Comparison of ENCODE assay signal across 1 cellular context in genomic region chr4:158168606-158169005, GRCh38.
A peak's percentile ranks its signal among the peaks of the same experiment; 100 is the strongest.
TF ChIP-seq lines count a peak whose summit lies in the region.

No MANE protein-coding gene starts in this region.

TF ChIP-seq in HepG2, 621 proteins besides CTCF, POLR2A, EP300 and RAD21:
- TF ChIP-seq RCOR2 (CRISPR knock-in tag; IDR thresholded peaks at IDR 0.05) = no peak
- TF ChIP-seq SAP130 (CRISPR knock-in tag; IDR thresholded peaks at IDR 0.05; ENCODE audit: low read depth) = 0 out of 2 replicates have a peak, but pooled peaks have one; percentile 19
- no peak for TF ChIP-seq ZNF558 (CRISPR knock-in tag; IDR thresholded peaks at IDR 0.05; ENCODE audit: borderline replicate concordance)
- TF ChIP-seq NR2C2 (CRISPR knock-in tag; IDR thresholded peaks at IDR 0.05; ENCODE audit: borderline replicate concordance) = no peak
- TF ChIP-seq DMTF1 (CRISPR knock-in tag; IDR thresholded peaks at IDR 0.05) = no peak
- no peak for TF ChIP-seq ATAD3A (CRISPR knock-in tag; IDR thresholded peaks at IDR 0.05)
- no peak for TF ChIP-seq TBX2 (CRISPR knock-in tag; IDR thresholded peaks at IDR 0.05; ENCODE audit: borderline replicate concordance)
- TF ChIP-seq PHF8 (CRISPR knock-in tag; IDR thresholded peaks at IDR 0.05) = 0 out of 2 replicates have a peak, but pooled peaks have one; percentile 24
- TF ChIP-seq TOPORS (CRISPR knock-in tag; IDR thresholded peaks at IDR 0.05) = no peak
- TF ChIP-seq FOXP1 (IDR thresholded peaks at IDR 0.05) = no peak
- no peak for TF ChIP-seq FOXP1 (CRISPR knock-in tag; IDR thresholded peaks at IDR 0.05)
- no peak for TF ChIP-seq FOSL1 (CRISPR knock-in tag; IDR thresholded peaks at IDR 0.05; ENCODE audit: borderline replicate concordance)
- TF ChIP-seq GATAD2A (CRISPR knock-in tag; IDR thresholded peaks at IDR 0.05) = 0 out of 2 replicates have a peak, but pooled peaks have one; percentile 1
- no peak for TF ChIP-seq SETDB1 (CRISPR knock-in tag; IDR thresholded peaks at IDR 0.05; ENCODE audit: borderline replicate concordance)
- TF ChIP-seq, protein P1, sequence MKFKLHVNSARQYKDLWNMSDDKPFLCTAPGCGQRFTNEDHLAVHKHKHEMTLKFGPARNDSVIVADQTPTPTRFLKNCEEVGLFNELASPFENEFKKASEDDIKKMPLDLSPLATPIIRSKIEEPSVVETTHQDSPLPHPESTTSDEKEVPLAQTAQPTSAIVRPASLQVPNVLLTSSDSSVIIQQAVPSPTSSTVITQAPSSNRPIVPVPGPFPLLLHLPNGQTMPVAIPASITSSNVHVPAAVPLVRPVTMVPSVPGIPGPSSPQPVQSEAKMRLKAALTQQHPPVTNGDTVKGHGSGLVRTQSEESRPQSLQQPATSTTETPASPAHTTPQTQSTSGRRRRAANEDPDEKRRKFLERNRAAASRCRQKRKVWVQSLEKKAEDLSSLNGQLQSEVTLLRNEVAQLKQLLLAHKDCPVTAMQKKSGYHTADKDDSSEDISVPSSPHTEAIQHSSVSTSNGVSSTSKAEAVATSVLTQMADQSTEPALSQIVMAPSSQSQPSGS (CRISPR knock-in tag; IDR thresholded peaks at IDR 0.05) = no peak
- peak; percentile 30; the same call in 1 of the 2 replicates for TF ChIP-seq HDAC2 (CRISPR knock-in tag; IDR thresholded peaks at IDR 0.05)
- no peak for TF ChIP-seq PTBP1 (IDR thresholded peaks at IDR 0.05; ENCODE audit: low read depth, low read length, poor library complexity, severe bottlenecking)
- no peak for TF ChIP-seq PBX2 (CRISPR knock-in tag; IDR thresholded peaks at IDR 0.05)
- no peak for TF ChIP-seq SOX5 (CRISPR knock-in tag; IDR thresholded peaks at IDR 0.05; ENCODE audit: borderline replicate concordance)
- TF ChIP-seq, protein P2, sequence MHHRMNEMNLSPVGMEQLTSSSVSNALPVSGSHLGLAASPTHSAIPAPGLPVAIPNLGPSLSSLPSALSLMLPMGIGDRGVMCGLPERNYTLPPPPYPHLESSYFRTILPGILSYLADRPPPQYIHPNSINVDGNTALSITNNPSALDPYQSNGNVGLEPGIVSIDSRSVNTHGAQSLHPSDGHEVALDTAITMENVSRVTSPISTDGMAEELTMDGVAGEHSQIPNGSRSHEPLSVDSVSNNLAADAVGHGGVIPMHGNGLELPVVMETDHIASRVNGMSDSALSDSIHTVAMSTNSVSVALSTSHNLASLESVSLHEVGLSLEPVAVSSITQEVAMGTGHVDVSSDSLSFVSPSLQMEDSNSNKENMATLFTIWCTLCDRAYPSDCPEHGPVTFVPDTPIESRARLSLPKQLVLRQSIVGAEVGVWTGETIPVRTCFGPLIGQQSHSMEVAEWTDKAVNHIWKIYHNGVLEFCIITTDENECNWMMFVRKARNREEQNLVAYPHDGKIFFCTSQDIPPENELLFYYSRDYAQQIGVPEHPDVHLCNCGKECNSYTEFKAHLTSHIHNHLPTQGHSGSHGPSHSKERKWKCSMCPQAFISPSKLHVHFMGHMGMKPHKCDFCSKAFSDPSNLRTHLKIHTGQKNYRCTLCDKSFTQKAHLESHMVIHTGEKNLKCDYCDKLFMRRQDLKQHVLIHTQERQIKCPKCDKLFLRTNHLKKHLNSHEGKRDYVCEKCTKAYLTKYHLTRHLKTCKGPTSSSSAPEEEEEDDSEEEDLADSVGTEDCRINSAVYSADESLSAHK (CRISPR knock-in tag; IDR thresholded peaks at IDR 0.05; ENCODE audit: borderline replicate concordance) = no peak
- peak; percentile 30; the same call in 1 of the 2 replicates for TF ChIP-seq KMT2B (CRISPR knock-in tag; IDR thresholded peaks at IDR 0.05)
- 0 out of 2 replicates have a peak, but pooled peaks have one; percentile 24 for TF ChIP-seq SMAD3 (CRISPR knock-in tag; IDR thresholded peaks at IDR 0.05)
- TF ChIP-seq, protein P3, sequence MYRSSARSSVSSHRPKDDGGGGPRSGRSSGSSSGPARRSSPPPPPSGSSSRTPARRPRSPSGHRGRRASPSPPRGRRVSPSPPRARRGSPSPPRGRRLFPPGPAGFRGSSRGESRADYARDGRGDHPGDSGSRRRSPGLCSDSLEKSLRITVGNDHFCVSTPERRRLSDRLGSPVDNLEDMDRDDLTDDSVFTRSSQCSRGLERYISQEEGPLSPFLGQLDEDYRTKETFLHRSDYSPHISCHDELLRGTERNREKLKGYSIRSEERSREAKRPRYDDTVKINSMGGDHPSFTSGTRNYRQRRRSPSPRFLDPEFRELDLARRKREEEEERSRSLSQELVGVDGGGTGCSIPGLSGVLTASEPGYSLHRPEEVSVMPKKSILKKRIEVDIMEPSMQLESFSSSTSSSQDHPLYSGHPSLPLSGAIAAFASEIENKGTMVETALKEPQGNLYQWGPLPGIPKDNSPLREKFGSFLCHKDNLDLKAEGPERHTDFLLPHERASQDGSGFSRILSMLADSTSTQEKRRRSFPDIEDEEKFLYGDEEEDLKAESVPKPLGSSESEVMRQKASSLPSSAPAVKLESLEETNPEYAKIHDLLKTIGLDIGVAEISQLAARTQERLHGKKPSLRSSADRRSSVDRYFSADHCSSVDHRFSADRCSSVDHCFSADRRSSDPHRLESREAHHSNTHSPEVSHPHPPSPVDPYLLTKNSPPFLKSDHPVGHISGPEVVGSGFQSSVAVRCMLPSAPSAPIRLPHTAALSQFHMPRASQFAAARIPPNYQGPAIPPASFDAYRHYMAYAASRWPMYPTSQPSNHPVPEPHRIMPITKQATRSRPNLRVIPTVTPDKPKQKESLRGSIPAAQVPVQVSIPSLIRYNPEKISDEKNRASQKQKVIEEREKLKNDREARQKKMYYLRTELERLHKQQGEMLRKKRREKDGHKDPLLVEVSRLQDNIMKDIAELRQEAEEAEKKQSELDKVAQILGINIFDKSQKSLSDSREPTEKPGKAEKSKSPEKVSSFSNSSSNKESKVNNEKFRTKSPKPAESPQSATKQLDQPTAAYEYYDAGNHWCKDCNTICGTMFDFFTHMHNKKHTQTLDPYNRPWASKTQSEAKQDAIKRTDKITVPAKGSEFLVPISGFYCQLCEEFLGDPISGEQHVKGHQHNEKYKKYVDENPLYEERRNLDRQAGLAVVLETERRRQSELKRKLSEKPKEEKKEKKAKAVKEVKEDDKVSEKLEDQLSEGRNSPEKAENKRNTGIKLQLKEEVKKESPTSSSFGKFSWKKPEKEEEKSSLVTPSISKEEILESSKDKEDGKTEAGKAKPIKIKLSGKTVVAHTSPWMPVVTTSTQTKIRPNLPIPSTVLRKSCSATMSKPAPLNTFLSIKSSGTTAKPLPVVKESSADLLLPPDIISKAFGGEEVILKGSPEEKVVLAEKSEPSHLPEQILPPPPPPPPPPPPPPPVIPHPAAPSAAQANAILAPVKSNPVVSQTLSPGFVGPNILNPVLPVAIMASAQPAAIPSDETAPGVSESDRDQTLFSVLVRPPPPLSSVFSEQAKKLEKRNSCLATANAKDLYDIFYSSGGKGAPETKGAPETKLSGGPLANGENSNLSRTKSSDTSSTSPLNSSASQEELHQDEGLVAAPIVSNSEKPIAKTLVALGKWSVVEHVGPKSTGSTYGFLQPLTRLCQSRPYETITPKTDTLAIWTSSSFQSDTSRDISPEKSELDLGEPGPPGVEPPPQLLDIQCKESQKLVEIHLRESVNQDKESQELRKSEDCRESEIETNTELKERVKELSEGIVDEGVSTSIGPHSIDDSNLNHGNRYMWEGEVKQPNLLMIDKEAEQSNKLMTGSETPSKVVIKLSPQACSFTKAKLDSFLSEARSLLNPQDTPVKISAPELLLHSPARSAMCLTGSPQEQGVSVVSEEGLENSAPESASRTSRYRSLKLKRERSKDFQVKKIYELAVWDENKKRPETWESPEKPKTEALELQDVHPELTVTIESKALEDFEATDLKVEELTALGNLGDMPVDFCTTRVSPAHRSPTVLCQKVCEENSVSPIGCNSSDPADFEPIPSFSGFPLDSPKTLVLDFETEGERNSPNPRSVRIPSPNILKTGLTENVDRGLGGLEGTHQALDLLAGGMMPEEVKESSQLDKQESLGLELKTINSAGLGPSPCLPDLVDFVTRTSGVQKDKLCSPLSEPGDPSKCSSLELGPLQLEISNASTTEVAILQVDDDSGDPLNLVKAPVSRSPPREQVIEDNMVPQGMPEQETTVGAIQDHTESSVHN (CRISPR knock-in tag; IDR thresholded peaks at IDR 0.05) = no peak
- no peak for TF ChIP-seq NAIF1 (CRISPR knock-in tag; IDR thresholded peaks at IDR 0.05; ENCODE audit: borderline replicate concordance)
- 0 out of 2 replicates have a peak, but pooled peaks have one; percentile 22 for TF ChIP-seq KMT2A (CRISPR knock-in tag; IDR thresholded peaks at IDR 0.05)
TF ChIP-seq in HepG2: peak in this region for 7.
